Comparison of ENCODE assay signal across 23 cellular contexts in genomic region chr3:46417120-46417510, GRCh38. TPM values are rescaled to one million over a fixed set of nuclear protein-coding genes. Genes with fewer than 3 reads are reported as not detected.
"Had no signal": no experiment of that assay in that cellular context is flagged by ENCODE, and none has a peak within 500 bp of the region (broad histone marks: within the 10 kb centered on the region; RNA-seq: fewer than 3 reads in every experiment).

No MANE protein-coding gene starts in this region.

- ATAC-seq: activated CD8-positive, alpha-beta T cell treated with anti-CD3 and anti-CD28 coated beads, Interleukin-2, amount 10 ng/mL, durations not matched to agents 7 days and 5 days; activated naive CD4-positive, alpha-beta T cell treated with anti-CD3 and anti-CD28 coated beads, Interleukin-2, amount 50 U/mL, for 72 hours; foreskin keratinocyte had no signal

- H3K9me3 ChIP-seq: pancreas, psoas muscle, testis, uterus had no signal

- H3K27ac ChIP-seq: foreskin keratinocyte, hepatocyte, pancreas, psoas muscle, testis, uterus, WERI-Rb-1 had no signal

- DNase-seq: activated CD4-positive, alpha-beta T cell treated with anti-CD3 and anti-CD28 coated beads, Interleukin-2, amount 10 ng/mL, durations not matched to agents 7 days and 5 days; activated CD4-positive, CD25-positive, alpha-beta regulatory T cell treated with anti-CD3 and anti-CD28 coated beads, Interleukin-2, amount 50 U/mL, for 72 hours; activated CD8-positive, alpha-beta T cell treated with anti-CD3 and anti-CD28 coated beads, Interleukin-2, amount 10 ng/mL, durations not matched to agents 7 days and 5 days; activated gamma-delta T cell; aorta; central memory CD4-positive, alpha-beta T cell; effector memory CD4-positive, alpha-beta T cell; foreskin keratinocyte; immature natural killer cell; kidney glomerular epithelial cell; midbrain; pancreas; psoas muscle; right cardiac atrium; stimulated activated CD4-positive, alpha-beta T cell treated with anti-CD3 and anti-CD28 coated beads, Interleukin-12 subunit alpha, Interleukin-12 subunit beta, amount 100 ng/mL, for 4 hours; testis; trophoblast cell; uterus; WERI-Rb-1 had no signal

- H3K4me2 ChIP-seq: hepatocyte had no signal

- H3K79me2 ChIP-seq: hepatocyte had no signal

- H3K27me3 ChIP-seq: hepatocyte, pancreas, testis, uterus had no signal

- H3K36me3 ChIP-seq: pancreas, uterus, WERI-Rb-1 had no signal

- H3K4me1 ChIP-seq: foreskin keratinocyte, testis, uterus had no signal

- H2AFZ ChIP-seq: hepatocyte had no signal

- H3K4me3 ChIP-seq: hepatocyte, pancreas, psoas muscle, testis, uterus had no signal

RNA-seq across cellular contexts. Expression of gene CCRL2, which starts 10.1 kb away (rescaled TPM):
- total RNA-seq: foreskin keratinocyte had no signal

RNA-seq across cellular contexts. Expression of gene CCR5, which starts 46.4 kb away (rescaled TPM):
- total RNA-seq: dermis microvascular lymphatic vessel endothelial cell, foreskin keratinocyte had no signal

RNA-seq across cellular contexts. Expression of gene LTF, which starts 47.6 kb away (rescaled TPM):
- total RNA-seq: activated CD4-positive, alpha-beta T cell treated with anti-CD3 and anti-CD28 coated beads, Interleukin-2, amount 10 ng/mL, durations not matched to agents 7 days and 5 days; activated CD8-positive, alpha-beta T cell treated with anti-CD3 and anti-CD28 coated beads, Interleukin-2, amount 10 ng/mL, durations not matched to agents 7 days and 5 days; activated naive CD4-positive, alpha-beta T cell treated with anti-CD3 and anti-CD28 coated beads, Interleukin-2, amount 50 U/mL, for 72 hours; activated T-helper 1 cell treated with anti-CD3 and anti-CD28 coated beads, Interleukin-12 subunit alpha, Interleukin-12 subunit beta, Interleukin-2, Interleukin-4 antibody, amounts not matched to agents 30 ng/mL and 10 ng/mL and 1 ng/mL, durations not matched to agents 14 hours and 24 hours and 36 hours; foreskin keratinocyte had no signal
